Comparison of ENCODE assay signal across 38 cellular contexts in the genomic region with DNA sequence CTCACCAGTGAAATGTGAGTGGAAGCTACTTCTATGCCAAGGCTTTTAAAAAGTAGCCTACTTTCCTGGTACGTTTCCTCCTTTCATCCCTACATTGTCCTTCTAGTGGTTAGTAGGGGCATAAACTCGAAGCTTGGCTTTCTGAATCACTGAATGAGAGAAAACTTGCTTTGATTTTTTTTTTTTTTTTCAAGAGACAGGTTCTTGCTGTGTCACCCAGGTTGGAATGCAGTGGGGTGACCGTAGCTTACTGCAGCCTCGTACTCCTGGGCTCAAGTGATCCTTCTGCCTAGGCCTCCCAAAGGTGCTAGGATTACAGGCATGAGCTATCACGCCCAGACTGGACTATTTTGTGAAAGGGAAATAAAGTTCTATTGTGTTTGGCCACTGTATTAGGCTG.
"Had no signal": no experiment of that assay in that cellular context is flagged by ENCODE, and none has a peak within 500 bp of the region (broad histone marks: within the 10 kb centered on the region; RNA-seq: fewer than 3 reads in every experiment).

No MANE protein-coding gene starts in this region.

- H3K9me3 ChIP-seq: adrenal gland, body of pancreas, gastrocnemius medialis, heart left ventricle had no signal

- H3K27me3 ChIP-seq: body of pancreas, dorsolateral prefrontal cortex, gastrocnemius medialis had no signal

- H3K27ac Mint-ChIP-seq: activated B cell treated with CpG ODN at 0.5 μM for 24 hours; activated CD8-positive, alpha-beta T cell treated with anti-CD3 and anti-CD28 coated beads for 36 hours; activated naive CD4-positive, alpha-beta T cell treated with anti-CD3 and anti-CD28 coated beads for 36 hours; activated naive CD4-positive, alpha-beta T cell treated with anti-CD3 and anti-CD28 coated beads, Interleukin-2, amount 50 U/mL, for 24 hours; activated naive CD8-positive, alpha-beta T cell treated with anti-CD3 and anti-CD28 coated beads for 36 hours; activated naive CD8-positive, alpha-beta T cell treated with anti-CD3 and anti-CD28 coated beads, Interleukin-2, amount 50 U/mL, for 24 hours; activated T-helper 1 cell treated with anti-CD3 and anti-CD28 coated beads, Interleukin-12 subunit alpha, Interleukin-12 subunit beta, Interleukin-2, Interleukin-4 antibody, amounts not matched to agents 30 ng/mL and 10 ng/mL and 1 ng/mL, durations not matched to agents 14 hours and 24 hours and 36 hours; activated T-helper 2 cell treated with anti-CD3 and anti-CD28 coated beads, Interferon-gamma antibody, Interleukin-2, Interleukin-4, amounts not matched to agents 10 μg/mL and 5 μg/mL and 100 μg/mL, durations not matched to agents 14 hours and 24 hours and 36 hours; dendritic cell treated with granulocyte-macrophage colony-stimulating factor and Interleukin-4, amounts not matched to agents 40 ng/mL and 50 ng/mL, for 4 days; T-helper 17 cell; T-helper 2 cell treated with Interferon-gamma antibody and Interleukin-4, amounts not matched to agents 5 μg/mL and 100 μg/mL, for 36 hours had no signal

- H3K4me3 Mint-ChIP-seq: activated B cell treated with CpG ODN at 0.5 μM for 24 hours; activated CD8-positive, alpha-beta T cell treated with anti-CD3 and anti-CD28 coated beads for 36 hours; activated naive CD4-positive, alpha-beta T cell treated with anti-CD3 and anti-CD28 coated beads for 36 hours; activated naive CD4-positive, alpha-beta T cell treated with anti-CD3 and anti-CD28 coated beads, Interleukin-2, amount 50 U/mL, for 24 hours; activated naive CD8-positive, alpha-beta T cell treated with anti-CD3 and anti-CD28 coated beads for 36 hours; activated naive CD8-positive, alpha-beta T cell treated with anti-CD3 and anti-CD28 coated beads, Interleukin-2, amount 50 U/mL, for 24 hours; activated T-helper 1 cell treated with anti-CD3 and anti-CD28 coated beads, Interleukin-12 subunit alpha, Interleukin-12 subunit beta, Interleukin-2, Interleukin-4 antibody, amounts not matched to agents 30 ng/mL and 10 ng/mL and 1 ng/mL, durations not matched to agents 14 hours and 24 hours and 36 hours; central memory CD8-positive, alpha-beta T cell; dendritic cell treated with granulocyte-macrophage colony-stimulating factor and Interleukin-4, amounts not matched to agents 40 ng/mL and 50 ng/mL, for 4 days; T-helper 17 cell; T-helper 2 cell treated with Interferon-gamma antibody and Interleukin-4, amounts not matched to agents 5 μg/mL and 100 μg/mL, for 36 hours had no signal

- H3K4me3 ChIP-seq: adrenal gland, body of pancreas, coronary artery, dorsolateral prefrontal cortex, gastrocnemius medialis, heart left ventricle had no signal

- H3K9me3 Mint-ChIP-seq: activated B cell treated with CpG ODN at 0.5 μM for 24 hours; activated CD8-positive, alpha-beta T cell treated with anti-CD3 and anti-CD28 coated beads for 36 hours; activated naive CD4-positive, alpha-beta T cell treated with anti-CD3 and anti-CD28 coated beads for 36 hours; activated naive CD4-positive, alpha-beta T cell treated with anti-CD3 and anti-CD28 coated beads, Interleukin-2, amount 50 U/mL, for 24 hours; activated naive CD8-positive, alpha-beta T cell treated with anti-CD3 and anti-CD28 coated beads for 36 hours; activated naive CD8-positive, alpha-beta T cell treated with anti-CD3 and anti-CD28 coated beads, Interleukin-2, amount 50 U/mL, for 24 hours; activated T-helper 1 cell treated with anti-CD3 and anti-CD28 coated beads, Interleukin-12 subunit alpha, Interleukin-12 subunit beta, Interleukin-2, Interleukin-4 antibody, amounts not matched to agents 30 ng/mL and 10 ng/mL and 1 ng/mL, durations not matched to agents 14 hours and 24 hours and 36 hours; activated T-helper 2 cell treated with anti-CD3 and anti-CD28 coated beads, Interferon-gamma antibody, Interleukin-2, Interleukin-4, amounts not matched to agents 10 μg/mL and 5 μg/mL and 100 μg/mL, durations not matched to agents 14 hours and 24 hours and 36 hours; central memory CD8-positive, alpha-beta T cell; dendritic cell treated with granulocyte-macrophage colony-stimulating factor and Interleukin-4, amounts not matched to agents 40 ng/mL and 50 ng/mL, for 4 days; T-helper 2 cell treated with Interferon-gamma antibody and Interleukin-4, amounts not matched to agents 5 μg/mL and 100 μg/mL, for 36 hours had no signal

- ATAC-seq: activated CD4-positive, CD25-positive, alpha-beta regulatory T cell treated with anti-CD3 and anti-CD28 coated beads, Interleukin-2, amount 50 U/mL, for 24 hours; activated CD8-positive, alpha-beta T cell treated with anti-CD3 and anti-CD28 coated beads for 36 hours; activated naive CD8-positive, alpha-beta T cell treated with anti-CD3 and anti-CD28 coated beads, Interleukin-2, amount 50 U/mL, for 24 hours; body of pancreas; esophagus mucosa; gastrocnemius medialis; heart left ventricle; T-helper 17 cell had no signal

- H3K4me1 ChIP-seq: adrenal gland, body of pancreas, gastrocnemius medialis, heart left ventricle had no signal

- H3K27ac ChIP-seq: adrenal gland, body of pancreas, coronary artery, dorsolateral prefrontal cortex, gastrocnemius medialis, heart left ventricle, WERI-Rb-1 had no signal

- H3K36me3 Mint-ChIP-seq: activated naive CD4-positive, alpha-beta T cell treated with anti-CD3 and anti-CD28 coated beads, Interleukin-2, amount 50 U/mL, for 24 hours; activated naive CD8-positive, alpha-beta T cell treated with anti-CD3 and anti-CD28 coated beads for 36 hours had no signal

- H3K4me1 Mint-ChIP-seq: activated B cell treated with CpG ODN at 0.5 μM for 24 hours; activated naive CD4-positive, alpha-beta T cell treated with anti-CD3 and anti-CD28 coated beads, Interleukin-2, amount 50 U/mL, for 24 hours; activated naive CD8-positive, alpha-beta T cell treated with anti-CD3 and anti-CD28 coated beads for 36 hours; activated naive CD8-positive, alpha-beta T cell treated with anti-CD3 and anti-CD28 coated beads, Interleukin-2, amount 50 U/mL, for 24 hours; central memory CD8-positive, alpha-beta T cell; T-helper 17 cell had no signal

- DNase-seq: activated B cell treated with CpG ODN at 0.5 μM for 24 hours; activated CD4-positive, alpha-beta T cell treated with anti-CD3 and anti-CD28 coated beads for 48 hours; activated CD4-positive, alpha-beta T cell treated with anti-CD3 and anti-CD28 coated beads, Interleukin-2, amount 50 U/mL, for 1 hour; activated CD4-positive, alpha-beta T cell treated with anti-CD3 and anti-CD28 coated beads, Interleukin-2, amount 50 U/mL, for 48 hours; activated CD8-positive, alpha-beta memory T cell treated with anti-CD3 and anti-CD28 coated beads for 24 hours; activated CD8-positive, alpha-beta memory T cell treated with anti-CD3 and anti-CD28 coated beads, Interleukin-2, amount 50 U/mL, for 4 hours; activated CD8-positive, alpha-beta T cell treated with anti-CD3 and anti-CD28 coated beads for 36 hours; activated effector memory CD4-positive, alpha-beta T cell treated with anti-CD3 and anti-CD28 coated beads, Interleukin-2, amount 50 U/mL, for 16 hours; activated naive CD4-positive, alpha-beta T cell treated with anti-CD3 and anti-CD28 coated beads for 36 hours; activated naive CD8-positive, alpha-beta T cell treated with anti-CD3 and anti-CD28 coated beads for 36 hours; activated naive CD8-positive, alpha-beta T cell treated with anti-CD3 and anti-CD28 coated beads, Interleukin-2, amount 50 U/mL, for 24 hours; activated T-cell treated with anti-CD3 and anti-CD28 coated beads, Interleukin-2, amount 50 U/mL, for 1 hour; activated T-cell treated with anti-CD3 and anti-CD28 coated beads, Interleukin-2, amount 50 U/mL, for 48 hours; adrenal gland; amygdala; aorta; body of pancreas; dorsolateral prefrontal cortex; effector memory CD4-positive, alpha-beta T cell; foreskin fibroblast; gastrocnemius medialis; glutamatergic neuron; heart left ventricle; T-helper 1 cell; T-helper 17 cell; T1000; WERI-Rb-1 had no signal

- H3K36me3 ChIP-seq: adrenal gland, gastrocnemius medialis, heart left ventricle, WERI-Rb-1 had no signal

- FAIRE-seq: endometrium, endothelial cell of umbilical vein had no signal
